ENCODE assay signal across 15 cellular contexts in the genomic region with DNA sequence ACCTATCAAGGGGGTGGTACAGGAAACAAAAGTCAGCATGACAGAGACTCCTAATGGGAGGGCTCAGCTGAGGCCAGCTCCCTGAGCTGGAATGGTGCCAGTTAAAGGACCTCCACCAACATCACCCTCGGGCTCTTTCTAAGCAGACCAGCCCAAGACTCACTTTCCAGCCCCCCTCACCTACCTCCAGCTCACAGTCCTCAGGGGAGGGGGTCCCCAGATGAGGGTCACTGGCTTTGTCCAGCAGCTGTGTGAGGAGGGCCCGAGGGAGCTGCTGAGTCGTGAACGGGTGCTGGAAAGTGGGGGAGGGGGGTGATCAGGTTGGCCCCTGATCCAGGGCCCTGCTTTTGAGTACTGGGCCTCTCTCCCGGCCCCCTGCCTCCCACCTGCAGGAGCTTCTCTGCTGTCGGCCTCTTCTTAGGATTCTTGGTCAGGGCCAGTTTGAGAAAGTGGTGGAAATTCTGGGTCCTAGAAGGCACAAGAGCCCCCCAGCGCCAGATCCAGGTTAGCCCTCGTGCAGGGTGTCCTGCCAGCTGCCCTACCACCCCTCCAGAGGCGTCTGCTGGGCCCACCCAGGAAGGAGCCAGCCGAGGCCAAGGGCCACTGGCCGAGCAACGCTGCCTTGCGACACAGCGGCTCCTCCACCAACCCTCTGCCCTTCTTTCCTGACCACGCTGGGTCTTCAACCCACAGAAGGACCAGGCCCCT. TPM values are rescaled to one million over a fixed set of nuclear protein-coding genes. Genes with fewer than 3 reads are reported as not detected.
DNase-seq lines count a peak whose midpoint lies in the region; ATAC-seq and TF ChIP-seq lines count a peak whose summit lies in the region.
"Had no signal": no experiment of that assay in that cellular context is flagged by ENCODE, and none has a peak within 500 bp of the region (broad histone marks: within the 10 kb centered on the region; RNA-seq: fewer than 3 reads in every experiment).

No MANE protein-coding gene starts in this region.

- peaks cover 18% of the 10 kb centered on the region; the same call in 1 of the 2 replicates for H3K79me2 ChIP-seq in OCI-LY7 (ENCODE audit: insufficient read depth, low read depth, low read length)

- peaks cover 19% of the 10 kb centered on the region for H3K36me3 ChIP-seq in right atrium auricular region
- H3K36me3 ChIP-seq in OCI-LY7 (ENCODE audit: insufficient read depth, low read length): peaks cover 70% of the 10 kb centered on the region

- CTCF ChIA-PET in OCI-LY7 (lab: Charles Lee; ENCODE audit: unreplicated experiment): interaction anchor here (0.6 to 0.7 kb wide), 2 partner anchors 18 to 446 kb away, joined by 3 read pairs; no protein-coding TSS in a partner anchor

- intact Hi-C loops in right cardiac atrium (cut with DNase I): no loop called here
- intact Hi-C loops in OCI-LY7 (cut with micrococcal nuclease; ENCODE audit: unreplicated experiment): no loop called here

- H3K4me1 ChIP-seq in right cardiac atrium (ENCODE audit: control insufficient read depth, insufficient read depth, low read length) (peaks cover 3% of the 10 kb centered on the region), right atrium auricular region (peaks cover 0 to 27% of the 10 kb centered on the region in 2 donors), OCI-LY7 (ENCODE audit: insufficient read depth, low read length, poor library complexity, severe bottlenecking) (peaks cover 47% of the 10 kb centered on the region)

- POLR2A ChIA-PET in OCI-LY7 (lab: Charles Lee): interaction anchor here (1.1 to 3.0 kb wide), 3 partner anchors 10 to 21 kb away, joined by 3 to 14 read pairs (median 5); partner anchors contain the start of gene MEN1

- 60% methylated on average over 15 of the region's 15 CpGs for WGBS in right cardiac atrium

- H2AFZ ChIP-seq in OCI-LY7 (ENCODE audit: low read length): no peak overlapping the region

- DNase-seq in right cardiac atrium (peak in 2 of 3 donors; percentile 18 to 55), right atrium auricular region (ENCODE audit: low spot score) (no peak), OCI-LY7 (ENCODE audit: low spot score) (no peak), fibroblast of pulmonary artery (ENCODE audit: low read depth) (peak; percentile 19), activated gamma-delta T cell (lab: John Stamatoyannopoulos, UW) (no peak), NCI-H510A (lab: John Stamatoyannopoulos, UW) (no peak), GOT3 (lab: John Stamatoyannopoulos, UW) (no peak)
- DNase-seq: activated T-cell treated with anti-CD3 and anti-CD28 coated beads, Interleukin-2, amount 50 U/mL, for 4 hours; hypothalamus; mammary epithelial cell; stimulated activated CD4-positive, alpha-beta T cell treated with anti-CD3 and anti-CD28 coated beads, Interleukin-1b, Interleukin-23, amount 100 ng/mL, for 48 hours; stimulated activated naive CD4-positive, alpha-beta T cell had no signal

- no TSS peak for BruUV-seq in OCI-LY7 (replicated peaks; lab: Mats Ljungman, UMichigan)

- TF ChIP-seq CTCF in right atrium auricular region (IDR thresholded peaks at IDR 0.05): no peak
- TF ChIP-seq CTCF in OCI-LY7 (conservative IDR thresholded peaks at IDR 0.05; ENCODE audit: low read length): no peak
- no peak for TF ChIP-seq CTCF in fibroblast of pulmonary artery (IDR thresholded peaks at IDR 0.05; ENCODE audit: low read length, missing control alignments)

- peak overlapping the region; percentile 91 for H3K4me2 ChIP-seq in OCI-LY7 (ENCODE audit: low read length)

- no peaks in the 10 kb centered on the region for H4K20me1 ChIP-seq in OCI-LY7 (ENCODE audit: insufficient read depth, low read length)

- no peaks in the 10 kb centered on the region for H3K9me2 ChIP-seq in OCI-LY7 (ENCODE audit: insufficient read depth, low read length)

- ATAC-seq in right cardiac atrium (peak in 1 of 2 donors; percentile 12), HG02852 (IDR thresholded peaks at IDR 0.05; ENCODE audit: unreplicated experiment) (no peak)
- ATAC-seq: activated T-cell treated with anti-CD3 and anti-CD28 coated beads, Interleukin-2, amount 50 U/mL, for 4 hours; WTC11 had no signal

- H3K9me3 ChIP-seq in right cardiac atrium (ENCODE audit: control insufficient read depth, low read length) (no peaks in the 10 kb centered on the region), right atrium auricular region (no peaks in the 10 kb centered on the region), OCI-LY7 (ENCODE audit: low read length) (no peaks in the 10 kb centered on the region)

- no peaks in the 10 kb centered on the region for H3K27me3 ChIP-seq in right cardiac atrium (ENCODE audit: control insufficient read depth, insufficient read depth)
- no peaks in the 10 kb centered on the region for H3K27me3 ChIP-seq in right atrium auricular region

- H3K27ac ChIP-seq in right cardiac atrium (ENCODE audit: low read length) (no peak overlapping the region), right atrium auricular region (no peak overlapping the region), OCI-LY7 (ENCODE audit: low read depth, low read length, poor library complexity, severe bottlenecking) (peak overlapping the region; percentile 82)

- H3K4me3 ChIP-seq in right cardiac atrium (ENCODE audit: low read length): no peak overlapping the region
- no peak overlapping the region for H3K4me3 ChIP-seq in right atrium auricular region
- H3K4me3 ChIP-seq in OCI-LY7 (ENCODE audit: low read depth, low read length, poor library complexity, severe bottlenecking): peak overlapping the region; percentile 78
- H3K4me3 ChIP-seq in fibroblast of pulmonary artery (replicated peaks; ENCODE audit: low read depth, low read length): no peak overlapping the region

RNA-seq across cellular contexts. Expression of gene MAP4K2, which starts 2.9 kb away (rescaled TPM):
- total RNA-seq in right cardiac atrium: 10 to 100 TPM in 3 of 4 donors, 1 to 10 TPM in 1; 8.7 to 11.7 (median 11.0) TPM
- 11.0 TPM for polyA plus RNA-seq in right cardiac atrium
- total RNA-seq in right atrium auricular region: 10 to 100 TPM; 19.4 to 20.4 TPM
- 109 and 115 TPM in 2 replicates for total RNA-seq in OCI-LY7 (2014; rRNA removed; shearing (Covaris generic))
- 110 and 122 TPM in 2 replicates for total RNA-seq in OCI-LY7 (2022)

RNA-seq across cellular contexts. Expression of gene MEN1, which starts 10.3 kb away (rescaled TPM):
- total RNA-seq in right cardiac atrium: 10 to 100 TPM in 2 of 4 donors, 1 to 10 TPM in 2; 9.6 to 11.7 (median 10.1) TPM
- 10.1 TPM for polyA plus RNA-seq in right cardiac atrium
- 1 to 10 TPM; 7.2 to 9.8 TPM for total RNA-seq in right atrium auricular region
- 29.8 and 44.4 TPM in 2 replicates for total RNA-seq in OCI-LY7 (2014; rRNA removed; shearing (Covaris generic))
- total RNA-seq in OCI-LY7 (2022): 71.6 and 72.4 TPM in 2 replicates

RNA-seq across cellular contexts. Expression of gene SF1, which starts 21.7 kb away (rescaled TPM):
- 100 to 1,000 TPM; 188 to 203 (median 197) TPM for total RNA-seq in right cardiac atrium
- polyA plus RNA-seq in right cardiac atrium: 72.8 TPM
- 100 to 1,000 TPM; 196 to 213 TPM for total RNA-seq in right atrium auricular region
- 247 and 261 TPM in 2 replicates for total RNA-seq in OCI-LY7 (2014; rRNA removed; shearing (Covaris generic))
- total RNA-seq in OCI-LY7 (2022): 535 TPM in 2 replicates

RNA-seq across cellular contexts. Expression of gene PYGM, which starts 40.3 kb away (rescaled TPM):
- total RNA-seq in right cardiac atrium (10 to 100 TPM; 38.5 to 71.5 (median 57.9) TPM), right atrium auricular region (10 to 100 TPM; 17.8 to 84.7 TPM), OCI-LY7 (2022) (2.2 and 2.4 TPM in 2 replicates)
- polyA plus RNA-seq in right cardiac atrium: 50.2 TPM
- 2.2 and 10.1 TPM in 2 replicates for total RNA-seq in OCI-LY7 (2014; rRNA removed; shearing (Covaris generic))
- total RNA-seq: LHCN-M2 had no signal

RNA-seq across cellular contexts. Expression of gene CDC42BPG, which starts 44.4 kb away (rescaled TPM):
- total RNA-seq in right cardiac atrium: 1 to 10 TPM in 1 of 4 donors, under 1 TPM in 3; 0.39 to 2.3 (median 0.78) TPM
- polyA plus RNA-seq in right cardiac atrium: 0.36 TPM
- total RNA-seq in right atrium auricular region: 1 to 10 TPM in 1 of 2 donors, under 1 TPM in 1; 0.33 to 1.0 TPM
- total RNA-seq in OCI-LY7 (2014; rRNA removed; shearing (Covaris generic)): 4.9 TPM in 2 replicates
- 3.5 and 5.1 TPM in 2 replicates for total RNA-seq in OCI-LY7 (2022)

Comparison
In these comparisons a context has a peak if more than half of its experiments do, and no peak if none do; other contexts are left out.
1. DNase-seq: peak in right cardiac atrium (2 of 3) and fibroblast of pulmonary artery (single experiment); none in right atrium auricular region (single experiment), OCI-LY7 (single experiment), activated gamma-delta T cell (single experiment), NCI-H510A (single experiment) and GOT3 (single experiment).
2. RNA of gene MAP4K2, which starts 2.9 kb away (total RNA-seq): 109 to 122 TPM in OCI-LY7; 19.4 to 20.4 TPM in right atrium auricular region and 8.7 to 11.7 TPM in right cardiac atrium; every median in the first group is over 4 times any median in the second.